Comparison of ENCODE assay signal across 20 cellular contexts in the genomic region with DNA sequence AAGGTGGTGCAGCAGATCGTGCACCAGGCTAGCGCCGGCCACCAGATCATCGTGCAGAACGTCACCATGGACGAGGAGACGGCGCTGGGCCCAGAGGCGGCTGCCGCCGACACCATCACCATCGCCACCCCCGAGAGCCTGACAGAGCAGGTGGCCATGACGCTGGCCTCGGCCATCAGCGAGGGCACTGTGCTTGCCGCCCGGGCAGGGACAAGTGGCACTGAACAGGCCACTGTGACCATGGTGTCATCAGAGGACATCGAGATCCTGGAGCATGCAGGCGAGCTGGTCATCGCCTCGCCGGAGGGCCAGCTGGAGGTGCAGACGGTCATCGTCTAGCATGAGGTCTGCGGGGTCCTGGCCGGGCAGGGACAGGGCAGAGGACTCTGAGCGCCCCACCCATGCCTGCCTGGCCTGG. TPM values are rescaled to one million over a fixed set of nuclear protein-coding genes. Genes with fewer than 3 reads are reported as not detected.
DNase-seq lines count a peak whose midpoint lies in the region; ATAC-seq, FAIRE-seq and TF ChIP-seq lines count a peak whose summit lies in the region.
"Had no signal": no experiment of that assay in that cellular context is flagged by ENCODE, and none has a peak within 500 bp of the region (broad histone marks: within the 10 kb centered on the region; RNA-seq: fewer than 3 reads in every experiment).

No MANE protein-coding gene starts in this region.

- 97% methylated on average over 18 of the region's 28 CpGs for WGBS in HepG2 (ENCODE audit: low lambda C conversion rate)
- WGBS in right lobe of liver (ENCODE audit: insufficient coverage, low coverage, low lambda C conversion rate, missing lambda C conversion rate), result 73% methylated on average over 3 of the region's 28 CpGs

- no peaks in the 10 kb centered on the region for H3K79me2 ChIP-seq in HepG2 (ENCODE audit: insufficient read depth, low read length)

- no peak overlapping the region for H3K27ac ChIP-seq in HepG2 (ENCODE audit: extremely low read length, insufficient read depth, low read length)
- no peak overlapping the region for H3K27ac ChIP-seq in right lobe of liver
- no peak overlapping the region for H3K27ac ChIP-seq in HEK293 (ENCODE audit: extremely low read depth, low read depth, low read length)
- H3K27ac ChIP-seq in kidney (ENCODE audit: low read depth in 2 of 2, low read length in 2 of 2), result no peak overlapping the region
- H3K27ac ChIP-seq: C4-2B had no signal

- H3K27me3 Mint-ChIP-seq in type B pancreatic cell (peaks cover 19% of the 10 kb centered on the region), nephron progenitor cell (ENCODE audit: low read depth, poor library complexity) (peaks cover 33% of the 10 kb centered on the region)

- H3K4me1 Mint-ChIP-seq in type B pancreatic cell (ENCODE audit: unreplicated experiment) (no peaks in the 10 kb centered on the region), nephron progenitor cell (no peaks in the 10 kb centered on the region)
- H3K4me1 Mint-ChIP-seq: IgD-negative memory B cell had no signal

- TF ChIP-seq POLR2A in HepG2 (IDR thresholded peaks at IDR 0.05; ENCODE audit: insufficient read depth in 1 of 2, low read depth in 2 of 2, low read length in 2 of 2) (no peak), right lobe of liver (IDR thresholded peaks at IDR 0.05) (no peak)

- H3K36me3 ChIP-seq in HepG2 (replicated peaks in 1 of 2; ENCODE audit: control insufficient read depth in 1 of 2, insufficient read depth in 2 of 2, low read length in 2 of 2) (peaks cover 8 to 24% of the 10 kb centered on the region in 2 experiments; a peak in 3 of 5 replicates), right lobe of liver (peaks cover 0 to 39% (median 14%) of the 10 kb centered on the region in 4 donors), HEK293 (ENCODE audit: control insufficient read depth in 2 of 2, insufficient read depth in 1 of 2, low read length in 2 of 2) (peaks cover 0 to 68% of the 10 kb centered on the region in 2 experiments; a peak in 2 of 3 replicates), kidney (ENCODE audit: control insufficient read depth in 1 of 2, insufficient read depth in 2 of 2, low read length in 2 of 2) (peaks cover 12 to 19% of the 10 kb centered on the region in 2 donors)

- ATAC-seq in HepG2 (no peak), right lobe of liver (no peak)
- ATAC-seq: CD8-positive, alpha-beta T cell had no signal

- H4K20me1 ChIP-seq in HepG2 (ENCODE audit: insufficient read depth, low read length), result 0 out of 2 replicates have a peak, but pooled peaks cover 2% of the 10 kb centered on the region

- FAIRE-seq in HepG2 (lab: Jason Lieb, UNC) (no peak), kidney (lab: Jason Lieb, UNC) (no peak)
- FAIRE-seq: H54, RCC 7860 had no signal

- H3K4me3 Mint-ChIP-seq in type B pancreatic cell (peak overlapping the region; percentile 36), nephron progenitor cell (no peak overlapping the region)
- H3K4me3 Mint-ChIP-seq: B cell; CD8-positive, alpha-beta T cell; HFFc6; IgD-negative memory B cell had no signal

- no TSS peak for BruUV-seq in HepG2 (replicated peaks; lab: Mats Ljungman, UMichigan)

- CTCF ChIA-PET in HepG2 (lab: Yijun Ruan, JAX; ENCODE audit: low intra/inter-chr PET ratio, low total read pairs), result no interaction called here
- CTCF ChIA-PET in HEK293 (lab: Yijun Ruan, JAX), result no interaction called here

- no peaks in the 10 kb centered on the region for H3K9me3 ChIP-seq in HepG2 (ENCODE audit: low read length)
- H3K9me3 ChIP-seq in right lobe of liver, result no peaks in the 10 kb centered on the region
- H3K9me3 ChIP-seq in HEK293 (ENCODE audit: control insufficient read depth, insufficient read depth, low read depth, low read length), result no peaks in the 10 kb centered on the region
- H3K9me3 ChIP-seq in kidney (ENCODE audit: control insufficient read depth in 1 of 2, low read length in 2 of 2), result no peaks in the 10 kb centered on the region

- intact Hi-C loops in HepG2 (cut with micrococcal nuclease; ENCODE audit: unreplicated experiment), result no loop called here
- intact Hi-C loops in right lobe of liver (cut with DNase I), result no loop called here
- intact Hi-C loops in kidney (cut with DNase I), result no loop called here

- H3K9me3 Mint-ChIP-seq in type B pancreatic cell, result no peaks in the 10 kb centered on the region
- H3K9me3 Mint-ChIP-seq in nephron progenitor cell, result no peaks in the 10 kb centered on the region
- H3K9me3 Mint-ChIP-seq: CD8-positive, alpha-beta T cell; HFFc6; IgD-negative memory B cell had no signal

- H3K4me2 ChIP-seq in HepG2 (ENCODE audit: low read depth, low read length), result no peak overlapping the region

- in situ Hi-C loops in HepG2 (cut with HindIII; ENCODE audit: extremely low pct_ligation_motif_present, low pct_unique_long_range_greater_than_20kb), result no loop called here

- no peak for TF ChIP-seq CTCF in HepG2 (CRISPR knock-in tag; IDR thresholded peaks at IDR 0.05)
- TF ChIP-seq CTCF in right lobe of liver (IDR thresholded peaks at IDR 0.05), result no peak
- no peak for TF ChIP-seq CTCF in HEK293 (tag by site-specific recombination; IDR thresholded peaks at IDR 0.05)
- no peak for TF ChIP-seq CTCF in kidney (IDR thresholded peaks at IDR 0.05; ENCODE audit: borderline replicate concordance, extremely low read depth, insufficient read depth)
- TF ChIP-seq CTCF in type B pancreatic cell (conservative IDR thresholded peaks at IDR 0.05), result no peak
- no peak for TF ChIP-seq CTCF in nephron progenitor cell (IDR thresholded peaks at IDR 0.05)

- TF ChIP-seq EP300 in HepG2 (IDR thresholded peaks at IDR 0.05; ENCODE audit: low read depth in 2 of 2, low read length in 2 of 2) (no peak), HepG2 (CRISPR knock-in tag; IDR thresholded peaks at IDR 0.05; ENCODE audit: borderline replicate concordance) (no peak)

- no peak for TF ChIP-seq RAD21 in HepG2 (CRISPR knock-in tag; IDR thresholded peaks at IDR 0.05)

- H3K4me3 ChIP-seq in HepG2 (replicated peaks in 1 of 3; ENCODE audit: insufficient read depth in 1 of 3, low read depth in 2 of 3, low read length in 3 of 3), result no peak overlapping the region
- no peak overlapping the region for H3K4me3 ChIP-seq in right lobe of liver
- no peak overlapping the region for H3K4me3 ChIP-seq in HEK293 (ENCODE audit: low read depth, low read length)
- no peak overlapping the region for H3K4me3 ChIP-seq in kidney (ENCODE audit: low read length in 2 of 2)

- peaks cover 3% of the 10 kb centered on the region for H3K36me3 Mint-ChIP-seq in type B pancreatic cell
- H3K36me3 Mint-ChIP-seq in nephron progenitor cell (ENCODE audit: low read depth), result peaks cover 7% of the 10 kb centered on the region

- DNase-seq in HepG2 (ENCODE audit: low spot score) (no peak), right lobe of liver (no peak), kidney (peak; percentile 75), type B pancreatic cell (ENCODE audit: extremely low spot score, unreplicated experiment) (no peak), nephron progenitor cell (no peak)
- DNase-seq in effector CD4-positive, alpha-beta T cell, result no peak
- no peak for DNase-seq in activated CD8-positive, alpha-beta memory T cell treated with anti-CD3 and anti-CD28 coated beads for 24 hours
- DNase-seq: CD8-positive, alpha-beta T cell; HFFc6; NCI-H1092; NCI-H1694 treated with DMSO at 0.1 percent for 48 hours; NCI-H2081 treated with DMSO at 0.1 percent for 48 hours; NCI-H2171; NCI-H510A treated with DMSO at 0.1 percent for 48 hours had no signal

- H2AFZ ChIP-seq in HepG2 (ENCODE audit: low read length), result no peak overlapping the region

- POLR2A ChIA-PET in HepG2 (lab: Yijun Ruan, JAX), result interaction anchor here (1.0 kb wide), 1 partner anchor 9 kb away, joined by 4 read pairs; no protein-coding TSS in a partner anchor
- POLR2A ChIA-PET in HEK293 (lab: Yijun Ruan, JAX), result interaction anchor here (0.6 to 5.3 kb wide), 4 partner anchors 9 to 20 kb away, joined by 3 to 48 read pairs (median 10); partner anchors contain the start of genes ECI1 and PGP

- H3K9ac ChIP-seq in HepG2 (ENCODE audit: insufficient read depth, low read depth, low read length) (no peak overlapping the region), kidney (ENCODE audit: low read length in 2 of 2) (no peak overlapping the region)

- no peaks in the 10 kb centered on the region for H3K27me3 ChIP-seq in HepG2 (ENCODE audit: control insufficient read depth in 1 of 2, insufficient read depth in 2 of 2, low read length in 2 of 2)
- no peaks in the 10 kb centered on the region for H3K27me3 ChIP-seq in right lobe of liver

- H3K4me1 ChIP-seq in HepG2 (ENCODE audit: insufficient read depth, low read length), result peaks cover 31% of the 10 kb centered on the region
- H3K4me1 ChIP-seq in right lobe of liver, result peaks cover 0 to 17% (median 0%) of the 10 kb centered on the region in 4 donors
- H3K4me1 ChIP-seq in HEK293 (ENCODE audit: control insufficient read depth, insufficient read depth, low read length), result peaks cover 4% of the 10 kb centered on the region; the same call in 1 of the 2 replicates
- H3K4me1 ChIP-seq in kidney (ENCODE audit: control insufficient read depth in 1 of 2, insufficient read depth in 1 of 2, low read depth in 1 of 2, low read length in 2 of 2), result peaks cover 0 to 7% of the 10 kb centered on the region in 2 donors

- H3K27ac Mint-ChIP-seq in type B pancreatic cell, result no peak overlapping the region
- H3K27ac Mint-ChIP-seq in nephron progenitor cell, result no peak overlapping the region
- H3K27ac Mint-ChIP-seq: B cell; CD8-positive, alpha-beta T cell; HFFc6 had no signal

RNA-seq across cellular contexts. Expression of gene DNASE1L2, which starts 1.0 kb away (rescaled TPM):
- total RNA-seq in HepG2 (2016; rRNA removed; fragmentation: Illumina TruSeq; extraction: Trizol) (0.11 and 0.44 TPM in 2 replicates), right lobe of liver (1 to 10 TPM in 1 of 6 experiments, under 1 TPM in 4, not detected in 1; 0.31 to 1.1 (median 0.40) TPM), kidney (0.88 TPM), type B pancreatic cell (ENCODE audit: low replicate concordance) (0.57 and 2.6 TPM in 2 replicates)
- total RNA-seq in HepG2 (2016; cell fraction: cytosol; rRNA removed; fragmentation: Illumina TruSeq; extraction: Trizol; ENCODE audit: low read depth), result 0.18 and 0.30 TPM in 2 replicates
- total RNA-seq in HepG2 (2016; cell fraction: insoluble cytoplasmic fraction; rRNA removed; fragmentation: Illumina TruSeq; extraction: Trizol), result 0.45 TPM in 1 of 2 replicates, not detected in the other
- total RNA-seq in HepG2 (2016; cell fraction: membrane; rRNA removed; fragmentation: Illumina TruSeq; extraction: Trizol), result 0.09 and 0.24 TPM in 2 replicates
- total RNA-seq in HepG2 (2016; cell fraction: nucleus; rRNA removed; fragmentation: Illumina TruSeq; extraction: Trizol), result 0.65 and 0.85 TPM in 2 replicates
- polyA plus RNA-seq in HepG2 (2011; rRNA removed) (0.50 and 1.2 TPM in 2 replicates), kidney (ENCODE audit: insufficient read depth, low read depth, low replicate concordance) (0.88 TPM)
- polyA plus RNA-seq in HepG2 (2011; cell fraction: cytosol; rRNA removed), result 0.12 and 0.42 TPM in 2 replicates
- polyA plus RNA-seq in HepG2 (2011; cell fraction: nucleus; rRNA removed), result 11.0 and 14.4 TPM in 2 replicates
- polyA plus RNA-seq in HepG2 (2012), result 0.50 and 0.95 TPM in 2 replicates
- 0.25 and 0.43 TPM in 2 replicates for polyA plus RNA-seq in HepG2 (2016; cell fraction: cytosol; fragmentation: Illumina TruSeq; extraction: Trizol; ENCODE audit: low read depth)
- not detected in 2 replicates for polyA plus RNA-seq in HepG2 (2016; cell fraction: insoluble cytoplasmic fraction; fragmentation: Illumina TruSeq; extraction: Trizol; ENCODE audit: low read depth)
- 0.29 and 0.42 TPM in 2 replicates for polyA plus RNA-seq in HepG2 (2016; cell fraction: membrane; fragmentation: Illumina TruSeq; extraction: Trizol; ENCODE audit: low read depth)
- polyA plus RNA-seq in HepG2 (2016; cell fraction: nucleus; fragmentation: Illumina TruSeq; extraction: Trizol; ENCODE audit: insufficient read depth, low read depth), result 1.3 and 2.4 TPM in 2 replicates
- 0.52 and 1.6 TPM in 2 replicates for polyA minus RNA-seq in HepG2 (2011; rRNA and poly(A)+ RNA removed; ENCODE audit: low replicate concordance)
- not detected in 2 replicates for polyA minus RNA-seq in HepG2 (2011; cell fraction: cytosol; rRNA and poly(A)+ RNA removed)
- polyA minus RNA-seq in HepG2 (2011; cell fraction: nucleus; rRNA and poly(A)+ RNA removed), result 1.4 and 2.4 TPM in 2 replicates
- polyA plus RNA-seq: IgD-negative memory B cell had no signal

RNA-seq across cellular contexts. Expression of gene E4F1, which starts 11.9 kb away (rescaled TPM):
- total RNA-seq in HepG2 (2016; rRNA removed; fragmentation: Illumina TruSeq; extraction: Trizol), result 10.3 and 19.5 TPM in 2 replicates
- 6.9 and 8.8 TPM in 2 replicates for total RNA-seq in HepG2 (2016; cell fraction: cytosol; rRNA removed; fragmentation: Illumina TruSeq; extraction: Trizol; ENCODE audit: low read depth)
- total RNA-seq in HepG2 (2016; cell fraction: insoluble cytoplasmic fraction; rRNA removed; fragmentation: Illumina TruSeq; extraction: Trizol), result 8.9 and 20.8 TPM in 2 replicates
- total RNA-seq in HepG2 (2016; cell fraction: membrane; rRNA removed; fragmentation: Illumina TruSeq; extraction: Trizol), result 6.0 TPM in 2 replicates
- 24.2 and 28.6 TPM in 2 replicates for total RNA-seq in HepG2 (2016; cell fraction: nucleus; rRNA removed; fragmentation: Illumina TruSeq; extraction: Trizol)
- 13.8 and 17.2 TPM in 2 replicates for polyA plus RNA-seq in HepG2 (2011; rRNA removed)
- polyA plus RNA-seq in HepG2 (2011; cell fraction: cytosol; rRNA removed), result 6.1 and 10.8 TPM in 2 replicates
- 151 and 202 TPM in 2 replicates for polyA plus RNA-seq in HepG2 (2011; cell fraction: nucleus; rRNA removed)
- 6.8 and 6.9 TPM in 2 replicates for polyA plus RNA-seq in HepG2 (2012)
- polyA plus RNA-seq in HepG2 (2016; cell fraction: cytosol; fragmentation: Illumina TruSeq; extraction: Trizol; ENCODE audit: low read depth), result 3.5 and 3.6 TPM in 2 replicates
- 8.4 and 9.9 TPM in 2 replicates for polyA plus RNA-seq in HepG2 (2016; cell fraction: insoluble cytoplasmic fraction; fragmentation: Illumina TruSeq; extraction: Trizol; ENCODE audit: low read depth)
- polyA plus RNA-seq in HepG2 (2016; cell fraction: membrane; fragmentation: Illumina TruSeq; extraction: Trizol; ENCODE audit: low read depth), result 4.8 and 5.0 TPM in 2 replicates
- polyA plus RNA-seq in HepG2 (2016; cell fraction: nucleus; fragmentation: Illumina TruSeq; extraction: Trizol; ENCODE audit: insufficient read depth, low read depth), result 55.1 and 57.6 TPM in 2 replicates
- polyA minus RNA-seq in HepG2 (2011; rRNA and poly(A)+ RNA removed; ENCODE audit: low replicate concordance), result 14.4 and 15.9 TPM in 2 replicates
- polyA minus RNA-seq in HepG2 (2011; cell fraction: cytosol; rRNA and poly(A)+ RNA removed), result 6.6 and 9.1 TPM in 2 replicates
- 18.3 and 20.5 TPM in 2 replicates for polyA minus RNA-seq in HepG2 (2011; cell fraction: nucleus; rRNA and poly(A)+ RNA removed)
- total RNA-seq in right lobe of liver, result 10 to 100 TPM in 4 of 6 experiments, 1 to 10 TPM in 2; 8.9 to 11.3 (median 10.4) TPM
- total RNA-seq in kidney, result 26.0 TPM
- 13.6 TPM for polyA plus RNA-seq in kidney (ENCODE audit: insufficient read depth, low read depth, low replicate concordance)
- 24.9 and 30.4 TPM in 2 replicates for total RNA-seq in type B pancreatic cell (ENCODE audit: low replicate concordance)

RNA-seq across cellular contexts. Expression of gene ECI1, which starts 16.1 kb away (rescaled TPM):
- 73.8 and 82.0 TPM in 2 replicates for total RNA-seq in HepG2 (2016; rRNA removed; fragmentation: Illumina TruSeq; extraction: Trizol)
- 44.2 and 54.8 TPM in 2 replicates for total RNA-seq in HepG2 (2016; cell fraction: cytosol; rRNA removed; fragmentation: Illumina TruSeq; extraction: Trizol; ENCODE audit: low read depth)
- 75.0 and 87.4 TPM in 2 replicates for total RNA-seq in HepG2 (2016; cell fraction: insoluble cytoplasmic fraction; rRNA removed; fragmentation: Illumina TruSeq; extraction: Trizol)
- total RNA-seq in HepG2 (2016; cell fraction: membrane; rRNA removed; fragmentation: Illumina TruSeq; extraction: Trizol), result 72.9 and 79.9 TPM in 2 replicates
- 36.0 and 44.8 TPM in 2 replicates for total RNA-seq in HepG2 (2016; cell fraction: nucleus; rRNA removed; fragmentation: Illumina TruSeq; extraction: Trizol)
- polyA plus RNA-seq in HepG2 (2011; rRNA removed), result 102 and 117 TPM in 2 replicates
- 92.8 and 162 TPM in 2 replicates for polyA plus RNA-seq in HepG2 (2011; cell fraction: cytosol; rRNA removed)
- polyA plus RNA-seq in HepG2 (2011; cell fraction: nucleus; rRNA removed), result 91.6 and 93.8 TPM in 2 replicates
- polyA plus RNA-seq in HepG2 (2012), result 64.9 and 71.4 TPM in 2 replicates
- 65.1 and 77.0 TPM in 2 replicates for polyA plus RNA-seq in HepG2 (2016; cell fraction: cytosol; fragmentation: Illumina TruSeq; extraction: Trizol; ENCODE audit: low read depth)
- 81.7 and 86.2 TPM in 2 replicates for polyA plus RNA-seq in HepG2 (2016; cell fraction: insoluble cytoplasmic fraction; fragmentation: Illumina TruSeq; extraction: Trizol; ENCODE audit: low read depth)
- 77.8 and 83.0 TPM in 2 replicates for polyA plus RNA-seq in HepG2 (2016; cell fraction: membrane; fragmentation: Illumina TruSeq; extraction: Trizol; ENCODE audit: low read depth)
- polyA plus RNA-seq in HepG2 (2016; cell fraction: nucleus; fragmentation: Illumina TruSeq; extraction: Trizol; ENCODE audit: insufficient read depth, low read depth), result 91.3 and 94.3 TPM in 2 replicates
- polyA minus RNA-seq in HepG2 (2011; rRNA and poly(A)+ RNA removed; ENCODE audit: low replicate concordance), result 56.0 and 57.4 TPM in 2 replicates
- polyA minus RNA-seq in HepG2 (2011; cell fraction: cytosol; rRNA and poly(A)+ RNA removed), result 29.4 and 32.4 TPM in 2 replicates
- polyA minus RNA-seq in HepG2 (2011; cell fraction: nucleus; rRNA and poly(A)+ RNA removed), result 20.0 and 23.1 TPM in 2 replicates
- total RNA-seq in right lobe of liver, result 100 to 1,000 TPM in 2 of 6 experiments, 10 to 100 TPM in 4; 68.1 to 150 (median 85.5) TPM
- total RNA-seq in kidney, result 98.1 TPM
- polyA plus RNA-seq in kidney (ENCODE audit: insufficient read depth, low read depth, low replicate concordance), result 233 TPM
- total RNA-seq in type B pancreatic cell (ENCODE audit: low replicate concordance), result 72.7 and 89.7 TPM in 2 replicates

RNA-seq across cellular contexts. Expression of gene PGP, which starts 20.6 kb away (rescaled TPM):
- total RNA-seq in HepG2 (2016; rRNA removed; fragmentation: Illumina TruSeq; extraction: Trizol) (15.6 and 18.3 TPM in 2 replicates), right lobe of liver (10 to 100 TPM in 1 of 6 experiments, 1 to 10 TPM in 5; 3.8 to 14.2 (median 6.9) TPM), kidney (13.5 TPM), type B pancreatic cell (ENCODE audit: low replicate concordance) (16.2 and 25.5 TPM in 2 replicates)
- total RNA-seq in HepG2 (2016; cell fraction: cytosol; rRNA removed; fragmentation: Illumina TruSeq; extraction: Trizol; ENCODE audit: low read depth), result 17.4 and 22.1 TPM in 2 replicates
- 14.6 and 17.3 TPM in 2 replicates for total RNA-seq in HepG2 (2016; cell fraction: insoluble cytoplasmic fraction; rRNA removed; fragmentation: Illumina TruSeq; extraction: Trizol)
- total RNA-seq in HepG2 (2016; cell fraction: membrane; rRNA removed; fragmentation: Illumina TruSeq; extraction: Trizol), result 19.3 and 24.3 TPM in 2 replicates
- 13.5 and 16.4 TPM in 2 replicates for total RNA-seq in HepG2 (2016; cell fraction: nucleus; rRNA removed; fragmentation: Illumina TruSeq; extraction: Trizol)
- polyA plus RNA-seq in HepG2 (2011; rRNA removed) (7.3 and 8.4 TPM in 2 replicates), kidney (ENCODE audit: insufficient read depth, low read depth, low replicate concordance) (21.2 TPM)
- polyA plus RNA-seq in HepG2 (2011; cell fraction: cytosol; rRNA removed), result 4.2 and 9.0 TPM in 2 replicates
- 26.9 and 29.4 TPM in 2 replicates for polyA plus RNA-seq in HepG2 (2011; cell fraction: nucleus; rRNA removed)
- polyA plus RNA-seq in HepG2 (2012), result 5.8 and 6.7 TPM in 2 replicates
- polyA plus RNA-seq in HepG2 (2016; cell fraction: cytosol; fragmentation: Illumina TruSeq; extraction: Trizol; ENCODE audit: low read depth), result 28.2 and 33.1 TPM in 2 replicates
- 21.0 and 21.9 TPM in 2 replicates for polyA plus RNA-seq in HepG2 (2016; cell fraction: insoluble cytoplasmic fraction; fragmentation: Illumina TruSeq; extraction: Trizol; ENCODE audit: low read depth)
- polyA plus RNA-seq in HepG2 (2016; cell fraction: membrane; fragmentation: Illumina TruSeq; extraction: Trizol; ENCODE audit: low read depth), result 24.1 and 25.1 TPM in 2 replicates
- 37.7 and 42.5 TPM in 2 replicates for polyA plus RNA-seq in HepG2 (2016; cell fraction: nucleus; fragmentation: Illumina TruSeq; extraction: Trizol; ENCODE audit: insufficient read depth, low read depth)
- polyA minus RNA-seq in HepG2 (2011; rRNA and poly(A)+ RNA removed; ENCODE audit: low replicate concordance), result 7.8 and 25.3 TPM in 2 replicates
- 3.1 and 4.7 TPM in 2 replicates for polyA minus RNA-seq in HepG2 (2011; cell fraction: cytosol; rRNA and poly(A)+ RNA removed)
- 6.1 and 8.8 TPM in 2 replicates for polyA minus RNA-seq in HepG2 (2011; cell fraction: nucleus; rRNA and poly(A)+ RNA removed)

RNA-seq across cellular contexts. Expression of gene BRICD5, which starts 24.6 kb away (rescaled TPM):
- total RNA-seq in HepG2 (2016; rRNA removed; fragmentation: Illumina TruSeq; extraction: Trizol), result 1.7 and 5.8 TPM in 2 replicates
- 2.2 and 3.3 TPM in 2 replicates for total RNA-seq in HepG2 (2016; cell fraction: cytosol; rRNA removed; fragmentation: Illumina TruSeq; extraction: Trizol; ENCODE audit: low read depth)
- 1.6 and 6.3 TPM in 2 replicates for total RNA-seq in HepG2 (2016; cell fraction: insoluble cytoplasmic fraction; rRNA removed; fragmentation: Illumina TruSeq; extraction: Trizol)
- total RNA-seq in HepG2 (2016; cell fraction: membrane; rRNA removed; fragmentation: Illumina TruSeq; extraction: Trizol), result 1.4 and 2.7 TPM in 2 replicates
- 5.3 and 6.8 TPM in 2 replicates for total RNA-seq in HepG2 (2016; cell fraction: nucleus; rRNA removed; fragmentation: Illumina TruSeq; extraction: Trizol)
- polyA plus RNA-seq in HepG2 (2011; rRNA removed), result 1.6 and 2.0 TPM in 2 replicates
- 0.71 and 1.3 TPM in 2 replicates for polyA plus RNA-seq in HepG2 (2011; cell fraction: cytosol; rRNA removed)
- polyA plus RNA-seq in HepG2 (2011; cell fraction: nucleus; rRNA removed), result 20.0 and 26.3 TPM in 2 replicates
- 3.3 and 5.8 TPM in 2 replicates for polyA plus RNA-seq in HepG2 (2012)
- 1.9 and 3.4 TPM in 2 replicates for polyA plus RNA-seq in HepG2 (2016; cell fraction: cytosol; fragmentation: Illumina TruSeq; extraction: Trizol; ENCODE audit: low read depth)
- 1.3 and 2.2 TPM in 2 replicates for polyA plus RNA-seq in HepG2 (2016; cell fraction: insoluble cytoplasmic fraction; fragmentation: Illumina TruSeq; extraction: Trizol; ENCODE audit: low read depth)
- polyA plus RNA-seq in HepG2 (2016; cell fraction: membrane; fragmentation: Illumina TruSeq; extraction: Trizol; ENCODE audit: low read depth), result 0.97 and 1.2 TPM in 2 replicates
- polyA plus RNA-seq in HepG2 (2016; cell fraction: nucleus; fragmentation: Illumina TruSeq; extraction: Trizol; ENCODE audit: insufficient read depth, low read depth), result 15.3 and 20.5 TPM in 2 replicates
- 0.72 and 4.8 TPM in 2 replicates for polyA minus RNA-seq in HepG2 (2011; rRNA and poly(A)+ RNA removed; ENCODE audit: low replicate concordance)
- 3.1 TPM in 1 of 2 replicates, not detected in the other for polyA minus RNA-seq in HepG2 (2011; cell fraction: cytosol; rRNA and poly(A)+ RNA removed)
- 3.1 and 8.0 TPM in 2 replicates for polyA minus RNA-seq in HepG2 (2011; cell fraction: nucleus; rRNA and poly(A)+ RNA removed)
- total RNA-seq in right lobe of liver, result 1 to 10 TPM in 4 of 6 experiments, under 1 TPM in 2; 0.74 to 3.7 (median 2.0) TPM
- 7.2 TPM for total RNA-seq in kidney
- polyA plus RNA-seq in kidney (ENCODE audit: insufficient read depth, low read depth, low replicate concordance), result 8.2 TPM
- total RNA-seq in type B pancreatic cell (ENCODE audit: low replicate concordance), result 8.7 and 16.6 TPM in 2 replicates

Comparison
In these comparisons a context has a peak if more than half of its experiments do, and no peak if none do; other contexts are left out.
1. Of the 63 proteins assayed by ChIP-seq in both HepG2 and HEK293: peak only in HepG2: none; only in HEK293: ZNF10; in both: none; in neither: 62.